Comparison of ENCODE assay signal across 19 cellular contexts in the genomic region with DNA sequence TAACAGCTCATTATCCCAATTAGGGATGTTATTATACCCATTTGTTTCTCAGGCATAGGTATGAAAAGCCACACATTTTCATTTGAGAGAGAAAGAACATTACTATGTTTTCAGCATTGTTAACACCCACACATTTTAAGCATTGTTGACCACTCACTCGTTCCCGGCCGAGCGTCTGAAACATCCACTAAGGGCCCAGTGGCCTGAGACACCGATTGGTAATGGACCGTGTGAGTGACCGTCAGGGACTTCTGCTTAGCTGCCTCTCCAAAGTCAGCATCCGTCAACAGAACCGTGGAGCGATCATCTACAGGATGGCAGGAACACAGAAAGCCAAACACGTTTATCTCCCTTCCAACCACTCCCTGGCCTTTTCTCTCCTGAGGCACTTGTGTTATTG.
"Had no signal": no experiment of that assay in that cellular context is flagged by ENCODE, and none has a peak within 500 bp of the region (broad histone marks: within the 10 kb centered on the region; RNA-seq: fewer than 3 reads in every experiment).

No MANE protein-coding gene starts in this region.

- ATAC-seq: activated CD8-positive, alpha-beta T cell treated with anti-CD3 and anti-CD28 coated beads, Interleukin-2, amount 10 ng/mL, durations not matched to agents 7 days and 5 days; left lobe of liver; naive thymus-derived CD4-positive, alpha-beta T cell; stimulated activated effector memory CD8-positive, alpha-beta T cell treated with anti-CD3 and anti-CD28 coated beads, Interleukin-12 subunit alpha, Interleukin-12 subunit beta, amount 100 ng/mL, for 72 hours had no signal

- H3K27ac ChIP-seq: epithelial cell of prostate, ovary had no signal

- H3K9me3 Mint-ChIP-seq: activated CD4-positive, alpha-beta T cell treated with anti-CD3 and anti-CD28 coated beads, Interleukin-2, amount 10 ng/mL, durations not matched to agents 24 days and 14 days; activated naive CD4-positive, alpha-beta T cell treated with anti-CD3 and anti-CD28 coated beads, Interleukin-2, amount 50 U/mL, for 24 hours; type B pancreatic cell had no signal

- H3K9me3 ChIP-seq: adrenal gland, ovary had no signal

- H3K27ac Mint-ChIP-seq: activated CD4-positive, alpha-beta T cell treated with anti-CD3 and anti-CD28 coated beads, Interleukin-2, amount 10 ng/mL, durations not matched to agents 24 days and 14 days; activated CD8-positive, alpha-beta T cell treated with anti-CD3 and anti-CD28 coated beads, Interleukin-2, amount 10 ng/mL, durations not matched to agents 7 days and 5 days; activated naive CD4-positive, alpha-beta T cell treated with anti-CD3 and anti-CD28 coated beads, Interleukin-2, amount 50 U/mL, for 24 hours; naive thymus-derived CD4-positive, alpha-beta T cell; stimulated activated effector memory CD8-positive, alpha-beta T cell treated with anti-CD3 and anti-CD28 coated beads, Interleukin-12 subunit alpha, Interleukin-12 subunit beta, amount 100 ng/mL, for 72 hours; type B pancreatic cell had no signal

- H3K27me3 Mint-ChIP-seq: activated CD4-positive, alpha-beta T cell treated with anti-CD3 and anti-CD28 coated beads, Interleukin-2, amount 10 ng/mL, durations not matched to agents 24 days and 14 days; central memory CD8-positive, alpha-beta T cell; type B pancreatic cell had no signal

- H3K4me3 Mint-ChIP-seq: activated CD4-positive, alpha-beta T cell treated with anti-CD3 and anti-CD28 coated beads, Interleukin-2, amount 10 ng/mL, durations not matched to agents 24 days and 14 days; activated CD8-positive, alpha-beta T cell treated with anti-CD3 and anti-CD28 coated beads, Interleukin-2, amount 10 ng/mL, durations not matched to agents 7 days and 5 days; activated naive CD4-positive, alpha-beta T cell treated with anti-CD3 and anti-CD28 coated beads, Interleukin-2, amount 50 U/mL, for 24 hours; brain; central memory CD8-positive, alpha-beta T cell; naive thymus-derived CD4-positive, alpha-beta T cell; stimulated activated effector memory CD8-positive, alpha-beta T cell treated with anti-CD3 and anti-CD28 coated beads, Interleukin-12 subunit alpha, Interleukin-12 subunit beta, amount 100 ng/mL, for 72 hours; type B pancreatic cell had no signal

- DNase-seq: activated CD4-positive, alpha-beta T cell treated with anti-CD3 and anti-CD28 coated beads, Interleukin-2, amount 10 ng/mL, durations not matched to agents 24 days and 14 days; activated CD4-positive, CD25-positive, alpha-beta regulatory T cell; activated CD8-positive, alpha-beta memory T cell treated with anti-CD3 and anti-CD28 coated beads, Interleukin-2, amount 50 U/mL, for 4 hours; activated CD8-positive, alpha-beta T cell treated with anti-CD3 and anti-CD28 coated beads, Interleukin-2, amount 10 ng/mL, durations not matched to agents 7 days and 5 days; activated effector memory CD4-positive, alpha-beta T cell treated with anti-CD3 and anti-CD28 coated beads, Interleukin-2, amount 50 U/mL, for 16 hours; activated T-cell treated with anti-CD3 and anti-CD28 coated beads, Interleukin-2, amount 50 U/mL, for 48 hours; adrenal gland; cortex of kidney; effector memory CD4-positive, alpha-beta T cell; mammary epithelial cell; naive thymus-derived CD4-positive, alpha-beta T cell; ovary had no signal

- H3K27me3 ChIP-seq: adrenal gland, ovary had no signal

- H3K36me3 Mint-ChIP-seq: activated naive CD4-positive, alpha-beta T cell treated with anti-CD3 and anti-CD28 coated beads, Interleukin-2, amount 50 U/mL, for 24 hours; naive thymus-derived CD4-positive, alpha-beta T cell; stimulated activated effector memory CD8-positive, alpha-beta T cell treated with anti-CD3 and anti-CD28 coated beads, Interleukin-12 subunit alpha, Interleukin-12 subunit beta, amount 100 ng/mL, for 72 hours; type B pancreatic cell had no signal

- H3K4me3 ChIP-seq: adrenal gland, ovary had no signal

- H3K36me3 ChIP-seq: adrenal gland, ovary had no signal

- H3K4me1 Mint-ChIP-seq: activated CD4-positive, alpha-beta T cell treated with anti-CD3 and anti-CD28 coated beads, Interleukin-2, amount 10 ng/mL, durations not matched to agents 24 days and 14 days; activated naive CD4-positive, alpha-beta T cell treated with anti-CD3 and anti-CD28 coated beads, Interleukin-2, amount 50 U/mL, for 24 hours; central memory CD8-positive, alpha-beta T cell; naive thymus-derived CD4-positive, alpha-beta T cell; stimulated activated effector memory CD8-positive, alpha-beta T cell treated with anti-CD3 and anti-CD28 coated beads, Interleukin-12 subunit alpha, Interleukin-12 subunit beta, amount 100 ng/mL, for 72 hours had no signal
